ENCODE assay signal across 15 cellular contexts in genomic region chr15:77037475-77038209, GRCh38. TPM values are rescaled to one million over a fixed set of nuclear protein-coding genes. Genes with fewer than 3 reads are reported as not detected.
A peak's percentile ranks its signal among the peaks of the same experiment; 100 is the strongest.
DNase-seq lines count a peak whose midpoint lies in the region; ATAC-seq lines count a peak whose summit lies in the region.
"Had no signal": no experiment of that assay in that cellular context is flagged by ENCODE, and none has a peak within 500 bp of the region (broad histone marks: within the 10 kb centered on the region; RNA-seq: fewer than 3 reads in every experiment).

No MANE protein-coding gene starts in this region.

- no peaks in the 10 kb centered on the region for H3K27me3 Mint-ChIP-seq in activated T-cell treated with anti-CD3 and anti-CD28 coated beads, Interleukin-2, amount 50 U/mL, for 24 hours
- H3K27me3 Mint-ChIP-seq in activated T-cell treated with anti-CD3 and anti-CD28 coated beads, Interleukin-2, amount 50 U/mL, for 4 hours (ENCODE audit: low read depth): no peaks in the 10 kb centered on the region
- no peaks in the 10 kb centered on the region for H3K27me3 Mint-ChIP-seq in activated CD4-positive, alpha-beta memory T cell treated with anti-CD3 and anti-CD28 coated beads, Interleukin-2, amount 10 ng/mL, durations not matched to agents 7 days and 5 days
- H3K27me3 Mint-ChIP-seq in stimulated activated memory B cell treated with anti-CD40 and anti-IgM and Interleukin-4, amounts not matched to agents 10 μg/mL and 1 μg/mL and 100 μg/mL, for 72 hours: no peaks in the 10 kb centered on the region

- POLR2A ChIA-PET in activated CD4-positive, alpha-beta memory T cell treated with anti-CD3 and anti-CD28 coated beads, Interleukin-2, amount 10 ng/mL, durations not matched to agents 7 days and 5 days (lab: Charles Lee): interaction anchor here (0.9 to 1.5 kb wide), 3 partner anchors 8 to 34 kb away, joined by 3 to 4 read pairs (median 3); partner anchors contain the start of gene TSPAN3

- peaks cover 88% of the 10 kb centered on the region for H3K36me3 Mint-ChIP-seq in activated T-cell treated with anti-CD3 and anti-CD28 coated beads, Interleukin-2, amount 50 U/mL, for 24 hours (ENCODE audit: low read depth)
- peaks cover 28% of the 10 kb centered on the region for H3K36me3 Mint-ChIP-seq in activated T-cell treated with anti-CD3 and anti-CD28 coated beads, Interleukin-2, amount 50 U/mL, for 4 hours (ENCODE audit: insufficient read depth)
- peaks cover 75% of the 10 kb centered on the region for H3K36me3 Mint-ChIP-seq in activated CD4-positive, alpha-beta memory T cell treated with anti-CD3 and anti-CD28 coated beads, Interleukin-2, amount 10 ng/mL, durations not matched to agents 7 days and 5 days (ENCODE audit: low read depth)
- peaks cover 42% of the 10 kb centered on the region for H3K36me3 Mint-ChIP-seq in stimulated activated memory B cell treated with anti-CD40 and anti-IgM and Interleukin-4, amounts not matched to agents 10 μg/mL and 1 μg/mL and 100 μg/mL, for 72 hours

- no peak for ATAC-seq in activated T-cell treated with anti-CD3 and anti-CD28 coated beads, Interleukin-2, amount 50 U/mL, for 4 hours
- ATAC-seq in left colon (no peak), HG03135 (IDR thresholded peaks at IDR 0.05; ENCODE audit: unreplicated experiment) (no peak)
- ATAC-seq in stimulated activated memory B cell treated with anti-CD40 and anti-IgM and Interleukin-4, amounts not matched to agents 10 μg/mL and 1 μg/mL and 100 μg/mL, for 72 hours: no peak

- peaks cover 8% of the 10 kb centered on the region for H3K9me3 Mint-ChIP-seq in activated T-cell treated with anti-CD3 and anti-CD28 coated beads, Interleukin-2, amount 50 U/mL, for 24 hours
- H3K9me3 Mint-ChIP-seq in activated T-cell treated with anti-CD3 and anti-CD28 coated beads, Interleukin-2, amount 50 U/mL, for 4 hours: peaks cover 4% of the 10 kb centered on the region
- peaks cover 17% of the 10 kb centered on the region for H3K9me3 Mint-ChIP-seq in activated CD4-positive, alpha-beta memory T cell treated with anti-CD3 and anti-CD28 coated beads, Interleukin-2, amount 10 ng/mL, durations not matched to agents 7 days and 5 days
- no peaks in the 10 kb centered on the region for H3K9me3 Mint-ChIP-seq in stimulated activated memory B cell treated with anti-CD40 and anti-IgM and Interleukin-4, amounts not matched to agents 10 μg/mL and 1 μg/mL and 100 μg/mL, for 72 hours

- H3K4me1 Mint-ChIP-seq in activated T-cell treated with anti-CD3 and anti-CD28 coated beads, Interleukin-2, amount 50 U/mL, for 24 hours (ENCODE audit: low read depth): peaks cover 11% of the 10 kb centered on the region
- H3K4me1 Mint-ChIP-seq in activated T-cell treated with anti-CD3 and anti-CD28 coated beads, Interleukin-2, amount 50 U/mL, for 4 hours (ENCODE audit: low read depth): peaks cover 3% of the 10 kb centered on the region
- no peaks in the 10 kb centered on the region for H3K4me1 Mint-ChIP-seq in activated CD4-positive, alpha-beta memory T cell treated with anti-CD3 and anti-CD28 coated beads, Interleukin-2, amount 10 ng/mL, durations not matched to agents 7 days and 5 days
- H3K4me1 Mint-ChIP-seq in stimulated activated memory B cell treated with anti-CD40 and anti-IgM and Interleukin-4, amounts not matched to agents 10 μg/mL and 1 μg/mL and 100 μg/mL, for 72 hours: peaks cover 41% of the 10 kb centered on the region

- intact Hi-C loops in left colon (cut with DNase I, micrococcal nuclease): loop anchor here in 1 of 2 donors (10.0 kb wide), 1 partner anchor 67 kb away; no protein-coding TSS in a partner anchor

- H3K4me3 Mint-ChIP-seq in activated T-cell treated with anti-CD3 and anti-CD28 coated beads, Interleukin-2, amount 50 U/mL, for 24 hours: no peak overlapping the region
- no peak overlapping the region for H3K4me3 Mint-ChIP-seq in activated T-cell treated with anti-CD3 and anti-CD28 coated beads, Interleukin-2, amount 50 U/mL, for 4 hours
- H3K4me3 Mint-ChIP-seq in activated CD4-positive, alpha-beta memory T cell treated with anti-CD3 and anti-CD28 coated beads, Interleukin-2, amount 10 ng/mL, durations not matched to agents 7 days and 5 days: peak overlapping the region; percentile 17
- peak overlapping the region; percentile 14 for H3K4me3 Mint-ChIP-seq in stimulated activated memory B cell treated with anti-CD40 and anti-IgM and Interleukin-4, amounts not matched to agents 10 μg/mL and 1 μg/mL and 100 μg/mL, for 72 hours
- H3K4me3 Mint-ChIP-seq: endodermal cell had no signal

- peak overlapping the region; percentile 85 for H3K27ac Mint-ChIP-seq in activated T-cell treated with anti-CD3 and anti-CD28 coated beads, Interleukin-2, amount 50 U/mL, for 24 hours
- H3K27ac Mint-ChIP-seq in activated CD4-positive, alpha-beta memory T cell treated with anti-CD3 and anti-CD28 coated beads, Interleukin-2, amount 10 ng/mL, durations not matched to agents 7 days and 5 days: peak overlapping the region; percentile 65
- peak overlapping the region; percentile 65 for H3K27ac Mint-ChIP-seq in stimulated activated memory B cell treated with anti-CD40 and anti-IgM and Interleukin-4, amounts not matched to agents 10 μg/mL and 1 μg/mL and 100 μg/mL, for 72 hours
- H3K27ac Mint-ChIP-seq: endodermal cell had no signal

- DNase-seq in activated T-cell treated with anti-CD3 and anti-CD28 coated beads, Interleukin-2, amount 50 U/mL, for 24 hours: peak; percentile 32
- DNase-seq in activated T-cell treated with anti-CD3 and anti-CD28 coated beads, Interleukin-2, amount 50 U/mL, for 4 hours: no peak
- no peak for DNase-seq in activated CD4-positive, alpha-beta memory T cell treated with anti-CD3 and anti-CD28 coated beads, Interleukin-2, amount 10 ng/mL, durations not matched to agents 7 days and 5 days
- peak; percentile 10 to 21 for DNase-seq in left colon
- DNase-seq in HK-2 (ENCODE audit: unreplicated experiment): no peak
- no peak for DNase-seq in NCI-H82 (lab: John Stamatoyannopoulos, UW)
- DNase-seq: amniotic stem cell, KBM-7, NCI-H2029 treated with DMSO at 0.1 percent for 48 hours, OCI-M1 had no signal

- CTCF ChIA-PET in activated CD4-positive, alpha-beta memory T cell treated with anti-CD3 and anti-CD28 coated beads, Interleukin-2, amount 10 ng/mL, durations not matched to agents 7 days and 5 days (lab: Charles Lee): no interaction called here

RNA-seq across cellular contexts. Expression of gene TSPAN3, which starts 33.3 kb away (rescaled TPM):
- 10 to 100 TPM; 38.6 to 53.1 (median 42.8) TPM for total RNA-seq in activated T-cell treated with anti-CD3 and anti-CD28 coated beads, Interleukin-2, amount 50 U/mL, for 4 hours
- total RNA-seq in activated CD4-positive, alpha-beta memory T cell treated with anti-CD3 and anti-CD28 coated beads, Interleukin-2, amount 10 ng/mL, durations not matched to agents 7 days and 5 days: 10 to 100 TPM; 12.4 to 13.9 TPM
- total RNA-seq in left colon: 100 to 1,000 TPM; 708 to 954 TPM

RNA-seq across cellular contexts. Expression of gene PSTPIP1, which starts 42.7 kb away (rescaled TPM):
- total RNA-seq in activated T-cell treated with anti-CD3 and anti-CD28 coated beads, Interleukin-2, amount 50 U/mL, for 4 hours: 100 to 1,000 TPM in 1 of 3 donors, 10 to 100 TPM in 2; 85.4 to 130 (median 92.1) TPM
- total RNA-seq in activated CD4-positive, alpha-beta memory T cell treated with anti-CD3 and anti-CD28 coated beads, Interleukin-2, amount 10 ng/mL, durations not matched to agents 7 days and 5 days: 100 to 1,000 TPM; 181 to 187 TPM
- 1 to 10 TPM; 1.6 to 7.2 TPM for total RNA-seq in left colon
- total RNA-seq: G401, hepatocyte had no signal

Comparison
In these comparisons a context has a peak if more than half of its experiments do, and no peak if none do; other contexts are left out.
1. DNase-seq: peak in activated T-cell treated with anti-CD3 and anti-CD28 coated beads, Interleukin-2, amount 50 U/mL, for 24 hours (single experiment) and left colon (2 of 2); none in activated T-cell treated with anti-CD3 and anti-CD28 coated beads, Interleukin-2, amount 50 U/mL, for 4 hours (single experiment), activated CD4-positive, alpha-beta memory T cell treated with anti-CD3 and anti-CD28 coated beads, Interleukin-2, amount 10 ng/mL, durations not matched to agents 7 days and 5 days (single experiment), HK-2 (single experiment) and NCI-H82 (single experiment).
2. H3K4me3 Mint-ChIP-seq: peak in activated CD4-positive, alpha-beta memory T cell treated with anti-CD3 and anti-CD28 coated beads, Interleukin-2, amount 10 ng/mL, durations not matched to agents 7 days and 5 days (single experiment) and stimulated activated memory B cell treated with anti-CD40 and anti-IgM and Interleukin-4, amounts not matched to agents 10 μg/mL and 1 μg/mL and 100 μg/mL, for 72 hours (single experiment); none in activated T-cell treated with anti-CD3 and anti-CD28 coated beads, Interleukin-2, amount 50 U/mL, for 24 hours (single experiment) and activated T-cell treated with anti-CD3 and anti-CD28 coated beads, Interleukin-2, amount 50 U/mL, for 4 hours (single experiment).
3. RNA of gene TSPAN3, which starts 33.3 kb away (total RNA-seq): 708 to 954 TPM in left colon; 38.6 to 53.1 TPM in activated T-cell treated with anti-CD3 and anti-CD28 coated beads, Interleukin-2, amount 50 U/mL, for 4 hours and 12.4 to 13.9 TPM in activated CD4-positive, alpha-beta memory T cell treated with anti-CD3 and anti-CD28 coated beads, Interleukin-2, amount 10 ng/mL, durations not matched to agents 7 days and 5 days; every median in the first group is over 10 times any median in the second.
4. RNA of gene PSTPIP1, which starts 42.7 kb away (total RNA-seq): 181 to 187 TPM in activated CD4-positive, alpha-beta memory T cell treated with anti-CD3 and anti-CD28 coated beads, Interleukin-2, amount 10 ng/mL, durations not matched to agents 7 days and 5 days and 85.4 to 130 TPM in activated T-cell treated with anti-CD3 and anti-CD28 coated beads, Interleukin-2, amount 50 U/mL, for 4 hours; 1.6 to 7.2 TPM in left colon; every median in the first group is over 10 times any median in the second.
5. Peak in every context shown above with its lines, with median percentiles within 50 percentile points of each other: H3K27ac Mint-ChIP-seq.